20 cellular contexts compared by ENCODE assay signal in the genomic region with DNA sequence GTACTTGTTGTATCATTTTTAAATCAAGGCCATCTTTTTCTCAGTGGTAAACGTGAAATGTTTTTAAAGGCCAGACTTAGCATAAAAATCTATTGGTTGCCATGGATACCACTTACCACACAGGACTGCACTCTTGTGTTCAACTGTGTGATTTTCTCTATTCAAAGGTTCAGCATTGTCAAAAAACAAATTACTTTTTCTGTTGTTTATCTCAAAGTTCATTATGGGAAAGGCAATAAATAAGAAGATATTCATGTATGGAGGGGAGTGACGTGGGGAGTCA.
A peak's percentile ranks its signal among the peaks of the same experiment; 100 is the strongest.
DNase-seq lines count a peak whose midpoint lies in the region; ATAC-seq and TF ChIP-seq lines count a peak whose summit lies in the region.
"Had no signal": no experiment of that assay in that cellular context is flagged by ENCODE, and none has a peak within 500 bp of the region (broad histone marks: within the 10 kb centered on the region; RNA-seq: fewer than 3 reads in every experiment).

No MANE protein-coding gene starts in this region.

- H3K27ac ChIP-seq in right atrium auricular region (peak overlapping the region; percentile 50 to 68), dorsolateral prefrontal cortex (peak overlapping the region in 54 of 59 donors; percentile 13 to 88 (median 70)), stomach smooth muscle (ENCODE audit: low read length) (peak overlapping the region; percentile 53), PC-3 (ENCODE audit: low read length) (no peak overlapping the region)
- H3K27ac ChIP-seq: gastrocnemius medialis, pancreas had no signal

- BruUV-seq in PC-3 (replicated peaks; lab: Mats Ljungman, UMichigan): no TSS peak

- H4K20me1 ChIP-seq in Loucy (ENCODE audit: insufficient read depth, low read length, poor library complexity, severe bottlenecking) (no peaks in the 10 kb centered on the region), PC-3 (ENCODE audit: low read length) (no peaks in the 10 kb centered on the region)

- H3K79me2 ChIP-seq in Loucy (ENCODE audit: insufficient read depth, low read length): no peaks in the 10 kb centered on the region
- H3K79me2 ChIP-seq in PC-3 (ENCODE audit: low read length): no peaks in the 10 kb centered on the region

- no peaks in the 10 kb centered on the region for H3K36me3 ChIP-seq in right atrium auricular region
- H3K36me3 ChIP-seq in Loucy (ENCODE audit: insufficient read depth, low read length): no peaks in the 10 kb centered on the region
- H3K36me3 ChIP-seq in stomach smooth muscle (ENCODE audit: control insufficient read depth in 2 of 2, insufficient read depth in 2 of 2, low read length in 2 of 2): no peaks in the 10 kb centered on the region
- H3K36me3 ChIP-seq in PC-3 (ENCODE audit: low read depth, low read length): no peaks in the 10 kb centered on the region
- H3K36me3 ChIP-seq: gastrocnemius medialis, pancreas had no signal

- H3K27me3 ChIP-seq in right atrium auricular region (no peaks in the 10 kb centered on the region), Loucy (ENCODE audit: insufficient read depth, low read length, poor library complexity, severe bottlenecking) (no peaks in the 10 kb centered on the region), dorsolateral prefrontal cortex (no peaks in the 10 kb centered on the region), stomach smooth muscle (ENCODE audit: control insufficient read depth in 1 of 2, insufficient read depth in 2 of 2, low read length in 2 of 2) (no peaks in the 10 kb centered on the region), PC-3 (ENCODE audit: low read length) (no peaks in the 10 kb centered on the region)
- H3K27me3 ChIP-seq: gastrocnemius medialis, pancreas had no signal

- no peak overlapping the region for H3K4me3 ChIP-seq in right atrium auricular region
- H3K4me3 ChIP-seq in Loucy (ENCODE audit: low read length, poor library complexity, severe bottlenecking): peak overlapping the region; percentile 60
- H3K4me3 ChIP-seq in dorsolateral prefrontal cortex: peak overlapping the region in 1 of 59 donors; percentile 21
- peak overlapping the region in 1 of 2 donors; percentile 44 for H3K4me3 ChIP-seq in stomach smooth muscle (ENCODE audit: low read length in 2 of 2)
- H3K4me3 ChIP-seq in PC-3 (ENCODE audit: low read length): no peak overlapping the region
- H3K4me3 ChIP-seq: gastrocnemius medialis, pancreas had no signal

- H3K9ac ChIP-seq in Loucy (ENCODE audit: low read depth, low read length, poor library complexity, severe bottlenecking): no peak overlapping the region
- no peak overlapping the region for H3K9ac ChIP-seq in stomach smooth muscle (ENCODE audit: low read length in 2 of 2)
- H3K9ac ChIP-seq in PC-3 (ENCODE audit: low read length): no peak overlapping the region

- POLR2A ChIA-PET in PC-3 (lab: Charles Lee; ENCODE audit: unreplicated experiment): no interaction called here

- ATAC-seq in Right ventricle myocardium inferior (no peak), PC-3 (no peak)
- ATAC-seq: gastrocnemius medialis, pancreas had no signal

- intact Hi-C loops in Right ventricle myocardium inferior (cut with DNase I) (no loop called here), dorsolateral prefrontal cortex (cut with DNase I) (no loop called here), PC-3 (cut with micrococcal nuclease) (loop anchor here (2.0 to 5.0 kb wide), 2 partner anchors 43 to 230 kb away; a partner anchor contains a TSS)

- no peaks in the 10 kb centered on the region for H3K9me3 ChIP-seq in right atrium auricular region
- no peaks in the 10 kb centered on the region for H3K9me3 ChIP-seq in Loucy (ENCODE audit: insufficient read depth, low read depth, low read length)
- no peaks in the 10 kb centered on the region for H3K9me3 ChIP-seq in stomach smooth muscle (ENCODE audit: control insufficient read depth in 2 of 2, low read length in 2 of 2)
- H3K9me3 ChIP-seq in PC-3 (ENCODE audit: low read length): no peaks in the 10 kb centered on the region
- H3K9me3 ChIP-seq: gastrocnemius medialis, pancreas had no signal

- DNase-seq in right atrium auricular region (ENCODE audit: low spot score) (no peak), Right ventricle myocardium inferior (ENCODE audit: missing footprints) (no peak), dorsolateral prefrontal cortex (no peak), PC-3 (no peak), GM19240 (ENCODE audit: insufficient read length, low spot score) (no peak), islet precursor cell (no peak)
- DNase-seq: activated CD8-positive, alpha-beta memory T cell treated with anti-CD3 and anti-CD28 coated beads for 24 hours; activated effector memory CD4-positive, alpha-beta T cell treated with Interleukin-2 at 50 U/mL for 16 hours; cortex of kidney; gastrocnemius medialis; HCEC 1CT; KG1; NCI-H1092; NCI-H2081 treated with DMSO at 0.1 percent for 48 hours; NCI-H526; pancreas; SHP77; stimulated activated CD4-positive, alpha-beta T cell treated with anti-CD3 and anti-CD28 coated beads, Interleukin-4, amount 100 ng/mL, for 1 hour had no signal

- H3F3A ChIP-seq in Loucy (ENCODE audit: low read depth): peaks cover 10% of the 10 kb centered on the region; the same call in 1 of the 2 replicates
- no peaks in the 10 kb centered on the region for H3F3A ChIP-seq in PC-3 (ENCODE audit: low read length, unreplicated experiment)

- TF ChIP-seq CTCF in right atrium auricular region (IDR thresholded peaks at IDR 0.05) (no peak), Loucy (conservative IDR thresholded peaks at IDR 0.05; ENCODE audit: low read length) (no peak), dorsolateral prefrontal cortex (IDR thresholded peaks at IDR 0.05 in 54 of 56, conservative IDR thresholded peaks at IDR 0.05 in 2 of 56; ENCODE audit: low read depth in 1 of 56, partially characterized antibody in 56 of 56) (no peak), PC-3 (conservative IDR thresholded peaks at IDR 0.05; ENCODE audit: low read depth, low read length) (no peak)

- H3K4me2 ChIP-seq in Loucy (ENCODE audit: low read depth, low read length, poor library complexity, severe bottlenecking) (peak overlapping the region; percentile 77), PC-3 (ENCODE audit: low read length) (no peak overlapping the region)

- H3K4me1 ChIP-seq in right atrium auricular region (peaks cover 0 to 20% of the 10 kb centered on the region in 2 donors), Loucy (ENCODE audit: insufficient read depth, low read length, poor library complexity, severe bottlenecking) (peaks cover 46% of the 10 kb centered on the region), stomach smooth muscle (ENCODE audit: control insufficient read depth, insufficient read depth, low read length) (peaks cover 28% of the 10 kb centered on the region), PC-3 (ENCODE audit: insufficient read depth, low read length) (peaks cover 23% of the 10 kb centered on the region)
- H3K4me1 ChIP-seq: pancreas had no signal

- CTCF ChIA-PET in PC-3 (lab: Charles Lee): no interaction called here

- H3K9me2 ChIP-seq in Loucy (replicated peaks; ENCODE audit: low read depth, low read length): no peaks in the 10 kb centered on the region
- no peaks in the 10 kb centered on the region for H3K9me2 ChIP-seq in PC-3 (replicated peaks; ENCODE audit: low read length)

- no peak overlapping the region for H2AFZ ChIP-seq in Loucy (ENCODE audit: low read length)
- H2AFZ ChIP-seq in PC-3 (ENCODE audit: low read length): no peak overlapping the region
